ENCODE assay signal across 21 cellular contexts in the genomic region with DNA sequence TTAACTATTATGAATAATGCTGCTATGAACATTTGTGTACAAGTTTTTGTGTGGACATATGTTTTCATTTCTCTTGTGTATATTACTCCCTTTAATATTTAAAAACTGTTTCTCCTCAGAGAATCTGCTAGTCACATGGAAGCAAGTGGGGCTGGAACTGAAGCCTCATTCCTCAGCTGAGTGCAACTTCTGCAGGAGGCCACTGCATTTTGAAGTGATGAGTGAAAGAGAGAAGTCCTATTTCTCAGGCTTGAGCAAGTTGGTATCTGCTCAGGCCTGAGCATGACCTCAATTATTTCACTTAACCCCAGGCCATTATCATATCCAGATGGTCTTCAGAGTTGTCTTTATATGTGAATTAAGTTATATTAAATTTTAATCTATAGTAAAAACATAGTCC. TPM values are rescaled to one million over a fixed set of nuclear protein-coding genes. Genes with fewer than 3 reads are reported as not detected.
A peak's percentile ranks its signal among the peaks of the same experiment; 100 is the strongest.
DNase-seq lines count a peak whose midpoint lies in the region; ATAC-seq and TF ChIP-seq lines count a peak whose summit lies in the region.
"Had no signal": no experiment of that assay in that cellular context is flagged by ENCODE, and none has a peak within 500 bp of the region (broad histone marks: within the 10 kb centered on the region; RNA-seq: fewer than 3 reads in every experiment).

No MANE protein-coding gene starts in this region.

- in situ Hi-C loops in GM23248 (cut with MboI): no loop called here

- no peak overlapping the region for H3K23ac ChIP-seq in mesenchymal stem cell (ENCODE audit: low read length in 2 of 2)

- H3K9me2 ChIP-seq in GM23248 (ENCODE audit: insufficient read depth): no peaks in the 10 kb centered on the region

- H3K14ac ChIP-seq in mesenchymal stem cell (ENCODE audit: low read length in 2 of 2): no peak overlapping the region

- no peak overlapping the region for H2BK120ac ChIP-seq in mesenchymal stem cell (ENCODE audit: low read depth, low read length)

- no peak overlapping the region for H2BK15ac ChIP-seq in mesenchymal stem cell (ENCODE audit: low read depth, poor library complexity, severe bottlenecking)

- H3K36me3 ChIP-seq in GM23248 (ENCODE audit: low read depth): peaks cover 47% of the 10 kb centered on the region
- peaks cover 53 to 69% of the 10 kb centered on the region in 2 experiments for H3K36me3 ChIP-seq in mesenchymal stem cell (ENCODE audit: control insufficient read depth in 1 of 2, insufficient read depth in 2 of 2, low read depth in 1 of 2, low read length in 2 of 2)

- no peaks in the 10 kb centered on the region for H3K27me3 ChIP-seq in GM23248 (replicated peaks; ENCODE audit: insufficient read depth)
- no peaks in the 10 kb centered on the region for H3K27me3 ChIP-seq in mesenchymal stem cell (ENCODE audit: control insufficient read depth in 1 of 2, insufficient read depth in 1 of 2, low read length in 2 of 2)

- peaks cover 9% of the 10 kb centered on the region for H3K79me1 ChIP-seq in mesenchymal stem cell (replicated peaks; ENCODE audit: low read length, poor library complexity, severe bottlenecking)

- no peak overlapping the region for H3K4me3 ChIP-seq in AG10803 (ENCODE audit: low read length)
- no peak overlapping the region for H3K4me3 ChIP-seq in GM23248
- no peak overlapping the region for H3K4me3 ChIP-seq in mesenchymal stem cell (ENCODE audit: insufficient read depth in 1 of 2, low read depth in 1 of 2, low read length in 2 of 2)

- H3F3A ChIP-seq in GM23248 (ENCODE audit: insufficient read depth): peaks cover 34% of the 10 kb centered on the region

- no peak for TF ChIP-seq CTCF in AG10803 (conservative IDR thresholded peaks at IDR 0.05; ENCODE audit: low read length)

- no peak overlapping the region for H3K18ac ChIP-seq in mesenchymal stem cell (ENCODE audit: low read depth in 1 of 2, low read length in 2 of 2)

- ATAC-seq in HG03039 (IDR thresholded peaks at IDR 0.05; ENCODE audit: unreplicated experiment) (no peak), sciatic nerve (no peak), GM18861 (IDR thresholded peaks at IDR 0.05; ENCODE audit: unreplicated experiment) (no peak)
- ATAC-seq: Panc1 had no signal

- H3K4me2 ChIP-seq in GM23248 (ENCODE audit: unreplicated experiment): no peak overlapping the region
- no peak overlapping the region for H3K4me2 ChIP-seq in mesenchymal stem cell (ENCODE audit: low read length, poor library complexity, severe bottlenecking)

- H3K9ac ChIP-seq in GM23248 (no peak overlapping the region), mesenchymal stem cell (ENCODE audit: low read length) (peak overlapping the region; percentile 52)

- H3K9me3 ChIP-seq in GM23248 (ENCODE audit: low read depth): no peaks in the 10 kb centered on the region
- no peaks in the 10 kb centered on the region for H3K9me3 ChIP-seq in mesenchymal stem cell (ENCODE audit: control insufficient read depth, low read length)

- H2BK5ac ChIP-seq in mesenchymal stem cell (ENCODE audit: low read depth, low read length, poor library complexity, severe bottlenecking): no peak overlapping the region

- H3K4me1 ChIP-seq in GM23248 (ENCODE audit: insufficient read depth): peaks cover 13% of the 10 kb centered on the region
- peaks cover 8% of the 10 kb centered on the region for H3K4me1 ChIP-seq in mesenchymal stem cell (ENCODE audit: control insufficient read depth, insufficient read depth, low read depth, low read length)

- H3K27ac ChIP-seq in GM23248 (no peak overlapping the region), mesenchymal stem cell (ENCODE audit: low read length, poor library complexity, severe bottlenecking) (no peak overlapping the region)
- H3K27ac ChIP-seq: C4-2B had no signal

- intact Hi-C loops in sciatic nerve (cut with DNase I): no loop called here

- DNase-seq in AG10803 (ENCODE audit: low read depth) (peak; percentile 71), GM23248 (peak; percentile 28), epidermal melanocyte (ENCODE audit: insufficient read length, low spot score) (peak; percentile 77), mesenchymal stem cell (no peak), sciatic nerve (ENCODE audit: low spot score) (no peak)
- DNase-seq: DMS53; GDM1; MV-4-11; NCI-H1105 treated with DMSO at 0.1 percent for 48 hours; NCI-H2029 treated with DMSO at 0.1 percent for 48 hours; NCI-H2171; NCI-H345; NCI-H524; NCI-H774; NK-92 treated with Interleukin-12 subunit alpha and Interleukin-12 subunit beta, amount 100 ng/mL, for 24 hours had no signal

- H2BK12ac ChIP-seq in mesenchymal stem cell (ENCODE audit: low read length in 2 of 2): no peak overlapping the region

- H4K91ac ChIP-seq in mesenchymal stem cell (ENCODE audit: low read length): no peak overlapping the region

- H2AK5ac ChIP-seq in mesenchymal stem cell (ENCODE audit: low read length, severe bottlenecking): no peak overlapping the region

- no peaks in the 10 kb centered on the region for H3K79me2 ChIP-seq in GM23248 (ENCODE audit: insufficient read depth)

- no peak overlapping the region for H4K8ac ChIP-seq in mesenchymal stem cell (ENCODE audit: low read length)

- H2AFZ ChIP-seq in GM23248: no peak overlapping the region
- no peak overlapping the region for H2AFZ ChIP-seq in mesenchymal stem cell (ENCODE audit: low read depth, low read length)

- no peaks in the 10 kb centered on the region for H4K20me1 ChIP-seq in GM23248 (ENCODE audit: insufficient read depth)

- H3K4ac ChIP-seq in mesenchymal stem cell (ENCODE audit: low read depth in 1 of 2, low read length in 2 of 2): no peak overlapping the region

RNA-seq across cellular contexts. Expression of gene TLR9, which starts 11.5 kb away (rescaled TPM):
- not detected in 2 replicates for total RNA-seq in GM23248 (2014; rRNA removed; shearing (Covaris generic))
- 0.11 TPM in 1 of 2 replicates, not detected in the other for polyA plus RNA-seq in GM23248 (2016; fragmentation: Nextera tagmentation; extraction: Ambion mirVana)
- not detected for polyA plus RNA-seq in mesenchymal stem cell (2013, experiment 1 of 2)
- polyA plus RNA-seq in mesenchymal stem cell (2013, experiment 2 of 2): 0.01 TPM
- 1.1 TPM for total RNA-seq in sciatic nerve
- total RNA-seq: HT-29, M059J had no signal

RNA-seq across cellular contexts. Expression of gene ALAS1, which starts 15.9 kb away (rescaled TPM):
- 21.2 and 33.9 TPM in 2 replicates for total RNA-seq in GM23248 (2014; rRNA removed; shearing (Covaris generic))
- 30.4 and 31.0 TPM in 2 replicates for polyA plus RNA-seq in GM23248 (2016; fragmentation: Nextera tagmentation; extraction: Ambion mirVana)
- 64.5 TPM for polyA plus RNA-seq in mesenchymal stem cell (2013, experiment 1 of 2)
- 61.9 TPM for polyA plus RNA-seq in mesenchymal stem cell (2013, experiment 2 of 2)
- 39.1 TPM for total RNA-seq in sciatic nerve

RNA-seq across cellular contexts. Expression of gene TWF2, which starts 25.1 kb away (rescaled TPM):
- total RNA-seq in GM23248 (2014; rRNA removed; shearing (Covaris generic)): 124 and 137 TPM in 2 replicates
- 95.1 and 105 TPM in 2 replicates for polyA plus RNA-seq in GM23248 (2016; fragmentation: Nextera tagmentation; extraction: Ambion mirVana)
- polyA plus RNA-seq in mesenchymal stem cell (2013, experiment 1 of 2): 91.9 TPM
- polyA plus RNA-seq in mesenchymal stem cell (2013, experiment 2 of 2): 91.8 TPM
- total RNA-seq in sciatic nerve: 39.8 TPM

RNA-seq across cellular contexts. Expression of gene PPM1M, which starts 31.7 kb away (rescaled TPM):
- 26.7 and 35.7 TPM in 2 replicates for total RNA-seq in GM23248 (2014; rRNA removed; shearing (Covaris generic))
- polyA plus RNA-seq in GM23248 (2016; fragmentation: Nextera tagmentation; extraction: Ambion mirVana): 19.3 and 21.6 TPM in 2 replicates
- polyA plus RNA-seq in mesenchymal stem cell (2013, experiment 1 of 2): 11.3 TPM
- polyA plus RNA-seq in mesenchymal stem cell (2013, experiment 2 of 2): 10.9 TPM
- 36.9 TPM for total RNA-seq in sciatic nerve

RNA-seq across cellular contexts. Expression of gene POC1A, which starts 59.7 kb away (rescaled TPM):
- 2.3 and 5.2 TPM in 2 replicates for total RNA-seq in GM23248 (2014; rRNA removed; shearing (Covaris generic))
- polyA plus RNA-seq in GM23248 (2016; fragmentation: Nextera tagmentation; extraction: Ambion mirVana): 11.0 and 11.8 TPM in 2 replicates
- 2.7 TPM for polyA plus RNA-seq in mesenchymal stem cell (2013, experiment 1 of 2)
- polyA plus RNA-seq in mesenchymal stem cell (2013, experiment 2 of 2): 2.4 TPM
- total RNA-seq in sciatic nerve: 2.1 TPM

Comparison
In these comparisons a context has a peak if more than half of its experiments do, and no peak if none do; other contexts are left out.
1. DNase-seq: peak in AG10803 (single experiment), GM23248 (single experiment) and epidermal melanocyte (single experiment); none in mesenchymal stem cell (single experiment) and sciatic nerve (single experiment).